Comparison of ENCODE assay signal across 8 cellular contexts in genomic region chr3:79032686-79033318, GRCh38.
DNase-seq lines count a peak whose midpoint lies in the region; ATAC-seq, FAIRE-seq and TF ChIP-seq lines count a peak whose summit lies in the region.

No MANE protein-coding gene starts in this region.

- no peaks in the 10 kb centered on the region for H3K9me1 ChIP-seq in keratinocyte (ENCODE audit: control insufficient read depth, extremely low read depth, insufficient read depth, low read length)

- ATAC-seq in GM21717 (IDR thresholded peaks at IDR 0.05; ENCODE audit: unreplicated experiment) (peak; percentile 55), HG03097 (IDR thresholded peaks at IDR 0.05; ENCODE audit: low FRiP score, unreplicated experiment) (no peak)

- TF ChIP-seq CTCF in WI38 (IDR thresholded peaks at IDR 0.05; ENCODE audit: low read depth, low read length), result peak; percentile 16; the same call in 1 of the 2 replicates
- TF ChIP-seq CTCF in keratinocyte (optimal IDR thresholded peaks at IDR 0.05 in 1 of 3, IDR thresholded peaks at IDR 0.05 in 1 of 3, conservative IDR thresholded peaks at IDR 0.05 in 1 of 3; ENCODE audit: extremely low read depth in 1 of 3, insufficient read depth in 2 of 3, low read length in 3 of 3), result peak in 2 of 3 experiments; percentile 38 to 46

- H3K27me3 ChIP-seq in keratinocyte (ENCODE audit: control insufficient read depth, extremely low read depth, insufficient read depth, low read length), result no peaks in the 10 kb centered on the region

- no peaks in the 10 kb centered on the region for H4K20me1 ChIP-seq in keratinocyte (ENCODE audit: control insufficient read depth, extremely low read depth, insufficient read depth, low read length)

- peak overlapping the region; percentile 29 for H3K4me2 ChIP-seq in keratinocyte (ENCODE audit: control insufficient read depth, extremely low read depth, insufficient read depth, low read depth, low read length)

- H3K9me3 ChIP-seq in keratinocyte (ENCODE audit: control insufficient read depth, low read depth, low read length), result no peaks in the 10 kb centered on the region

- no peak for FAIRE-seq in keratinocyte (lab: Jason Lieb, UNC)

- no peaks in the 10 kb centered on the region for H3K79me2 ChIP-seq in keratinocyte (ENCODE audit: control insufficient read depth, insufficient read depth, low read length)

- no peaks in the 10 kb centered on the region for H3K36me3 ChIP-seq in keratinocyte (ENCODE audit: control insufficient read depth in 2 of 2, extremely low read depth in 1 of 2, insufficient read depth in 2 of 2, low read length in 2 of 2)

- H2AFZ ChIP-seq in keratinocyte (ENCODE audit: control insufficient read depth, low read length), result no peak overlapping the region

- DNase-seq in D341Med (ENCODE audit: low spot score) (peak; percentile 36), NCI-H1694 (lab: John Stamatoyannopoulos, UW) (peak; percentile 41), keratinocyte (ENCODE audit: low read depth, low spot score) (no peak)
- no peak for DNase-seq in central memory CD4-positive, alpha-beta T cell
- DNase-seq in stimulated activated CD4-positive, alpha-beta T cell treated with anti-CD3 and anti-CD28 coated beads, Interleukin-4, amount 100 ng/mL, for 1 hour, result no peak

- H3K4me3 ChIP-seq in WI38 (ENCODE audit: low read depth, low read length) (no peak overlapping the region), keratinocyte (ENCODE audit: control insufficient read depth in 2 of 3, extremely low read depth in 1 of 3, insufficient read depth in 2 of 3, low read depth in 1 of 3, low read length in 3 of 3) (no peak overlapping the region)

- H3K27ac ChIP-seq in keratinocyte (ENCODE audit: control insufficient read depth, insufficient read depth, low read length), result no peak overlapping the region

- no peak overlapping the region for H3K9ac ChIP-seq in keratinocyte (ENCODE audit: control insufficient read depth, extremely low read depth, insufficient read depth, low read length)

- dilution Hi-C loops in keratinocyte (cut with MboI; ENCODE audit: extremely low pct_ligation_motif_present, low sequenced_read_pairs), result no loop called here

- H3K4me1 ChIP-seq in keratinocyte (ENCODE audit: control insufficient read depth, extremely low read depth, insufficient read depth, low read length), result peaks cover 8% of the 10 kb centered on the region

Comparison
In these comparisons a context has a peak if more than half of its experiments do, and no peak if none do; other contexts are left out.
1. DNase-seq: peak in D341Med (single experiment) and NCI-H1694 (single experiment); none in keratinocyte (single experiment), central memory CD4-positive, alpha-beta T cell (single experiment) and stimulated activated CD4-positive, alpha-beta T cell treated with anti-CD3 and anti-CD28 coated beads, Interleukin-4, amount 100 ng/mL, for 1 hour (single experiment).